ENCODE assay signal across 29 cellular contexts in the genomic region with DNA sequence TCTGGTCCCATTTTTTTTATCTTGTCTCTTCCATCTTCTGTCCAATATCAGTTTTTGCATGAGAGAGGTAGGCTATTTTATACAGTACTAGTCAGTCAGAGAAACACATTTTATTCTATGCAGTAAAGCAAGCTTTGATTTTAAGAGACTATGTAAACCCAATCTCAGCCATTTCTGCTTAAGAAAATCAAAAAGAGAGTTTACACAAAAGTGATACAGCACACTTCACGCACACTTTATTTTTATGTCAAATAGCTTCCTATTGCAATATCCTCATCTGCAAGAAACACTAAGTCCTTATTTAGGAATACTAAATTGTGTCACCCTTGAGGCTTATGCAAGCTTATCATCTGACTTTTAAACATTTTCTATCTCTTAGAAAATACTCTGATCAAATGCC.
"Had no signal": no experiment of that assay in that cellular context is flagged by ENCODE, and none has a peak within 500 bp of the region (broad histone marks: within the 10 kb centered on the region; RNA-seq: fewer than 3 reads in every experiment).

No MANE protein-coding gene starts in this region.

- H3K27ac ChIP-seq: dorsolateral prefrontal cortex, esophagus muscularis mucosa, heart right ventricle, sigmoid colon, spleen, thoracic aorta, vagina had no signal

- H3K4me3 ChIP-seq: dorsolateral prefrontal cortex, esophagus muscularis mucosa, heart right ventricle, lung, sigmoid colon, spleen, thoracic aorta, vagina had no signal

- H3K36me3 Mint-ChIP-seq: brain, type B pancreatic cell had no signal

- H3K27ac Mint-ChIP-seq: activated naive CD4-positive, alpha-beta T cell treated with anti-CD3 and anti-CD28 coated beads for 36 hours; brain; naive thymus-derived CD4-positive, alpha-beta T cell; progenitor cell of endocrine pancreas; T-helper 1 cell treated with Interleukin-12 subunit alpha and Interleukin-12 subunit beta and Interleukin-4 antibody, amounts not matched to agents 30 μg/mL and 1 μg/mL, for 36 hours; type B pancreatic cell had no signal

- H3K36me3 ChIP-seq: esophagus muscularis mucosa, sigmoid colon, thoracic aorta, vagina had no signal

- DNase-seq: activated CD4-positive, alpha-beta T cell treated with anti-CD3 and anti-CD28 coated beads for 4 hours; activated CD4-positive, alpha-beta T cell treated with anti-CD3 and anti-CD28 coated beads, Interleukin-2, amount 50 U/mL, for 48 hours; activated CD4-positive, CD25-positive, alpha-beta regulatory T cell; activated CD8-positive, alpha-beta memory T cell treated with anti-CD3 and anti-CD28 coated beads, Interleukin-2, amount 50 U/mL, for 48 hours; activated effector memory CD4-positive, alpha-beta T cell treated with Interleukin-2 at 50 U/mL for 16 hours; activated naive CD4-positive, alpha-beta T cell treated with anti-CD3 and anti-CD28 coated beads for 36 hours; activated T-cell treated with anti-CD3 and anti-CD28 coated beads, Interleukin-2, amount 50 U/mL, for 4 hours; anterior cingulate cortex; caudate nucleus; dorsolateral prefrontal cortex; effector memory CD8-positive, alpha-beta T cell; heart right ventricle; naive thymus-derived CD4-positive, alpha-beta T cell; retina; sigmoid colon; spleen; stimulated activated CD4-positive, alpha-beta T cell treated with anti-CD3 and anti-CD28 coated beads, Interleukin-4, amount 100 ng/mL, for 1 hour; stimulated activated naive CD4-positive, alpha-beta T cell treated with Interleukin-2 at 50 U/mL for 16 hours had no signal

- H3K9me3 Mint-ChIP-seq: activated naive CD4-positive, alpha-beta T cell treated with anti-CD3 and anti-CD28 coated beads for 36 hours; activated T-cell treated with anti-CD3 and anti-CD28 coated beads, Interleukin-2, amount 50 U/mL, for 4 hours; brain; effector memory CD8-positive, alpha-beta T cell; naive thymus-derived CD4-positive, alpha-beta T cell; neural crest cell; T-helper 1 cell treated with Interleukin-12 subunit alpha and Interleukin-12 subunit beta and Interleukin-4 antibody, amounts not matched to agents 30 μg/mL and 1 μg/mL, for 36 hours; type B pancreatic cell had no signal

- ATAC-seq: activated T-cell treated with anti-CD3 and anti-CD28 coated beads, Interleukin-2, amount 50 U/mL, for 4 hours; effector memory CD8-positive, alpha-beta T cell; heart right ventricle; left lobe of liver; naive thymus-derived CD4-positive, alpha-beta T cell had no signal

- H3K27me3 Mint-ChIP-seq: brain; effector memory CD8-positive, alpha-beta T cell; naive thymus-derived CD4-positive, alpha-beta T cell; progenitor cell of endocrine pancreas; type B pancreatic cell had no signal

- H3K9me3 ChIP-seq: esophagus muscularis mucosa, heart right ventricle, sigmoid colon, spleen, thoracic aorta, vagina had no signal

- H3K27me3 ChIP-seq: dorsolateral prefrontal cortex, esophagus muscularis mucosa, heart right ventricle, sigmoid colon, spleen, vagina had no signal

- FAIRE-seq: colon had no signal

- H3K4me3 Mint-ChIP-seq: activated naive CD4-positive, alpha-beta T cell treated with anti-CD3 and anti-CD28 coated beads for 36 hours; activated T-cell treated with anti-CD3 and anti-CD28 coated beads, Interleukin-2, amount 50 U/mL, for 4 hours; brain; effector memory CD8-positive, alpha-beta T cell; neural crest cell; T-helper 1 cell treated with Interleukin-12 subunit alpha and Interleukin-12 subunit beta and Interleukin-4 antibody, amounts not matched to agents 30 μg/mL and 1 μg/mL, for 36 hours; type B pancreatic cell had no signal
